In genomic region chr9:72695365-72695764, GRCh38 we compare ENCODE assay signal across 16 cellular contexts.
DNase-seq lines count a peak whose midpoint lies in the region; ATAC-seq and TF ChIP-seq lines count a peak whose summit lies in the region.
"Had no signal": no experiment of that assay in that cellular context is flagged by ENCODE, and none has a peak within 500 bp of the region (broad histone marks: within the 10 kb centered on the region; RNA-seq: fewer than 3 reads in every experiment).

No MANE protein-coding gene starts in this region.

- intact Hi-C loops in breast epithelium (cut with DNase I; ENCODE audit: low total_unique reads) (no loop called here), CD14-positive monocyte (cut with micrococcal nuclease) (no loop called here)

- H3K9me3 Mint-ChIP-seq in nephron progenitor cell, result peaks cover 10% of the 10 kb centered on the region
- peaks cover 0 to 5% (median 2%) of the 10 kb centered on the region in 7 donors for H3K9me3 Mint-ChIP-seq in CD14-positive monocyte

- in situ Hi-C loops in T47D (cut with HindIII; ENCODE audit: low pct_unique_long_range_greater_than_20kb, low sequenced_read_pairs), result no loop called here

- no peak for TF ChIP-seq POLR2A in breast epithelium (IDR thresholded peaks at IDR 0.05)

- H3K9me3 ChIP-seq in breast epithelium, result peaks cover 0 to 2% of the 10 kb centered on the region in 2 donors
- H3K9me3 ChIP-seq: HAP-1, SJCRH30 had no signal

- H3K4me3 ChIP-seq in breast epithelium, result no peak overlapping the region
- no peak overlapping the region for H3K4me3 ChIP-seq in epithelial cell of proximal tubule (ENCODE audit: low read depth, low read length)
- H3K4me3 ChIP-seq: HAP-1, SJCRH30 had no signal

- H3K27ac Mint-ChIP-seq in nephron progenitor cell (peak overlapping the region; percentile 30), CD14-positive monocyte (no peak overlapping the region)

- no peaks in the 10 kb centered on the region for H3K36me3 ChIP-seq in breast epithelium
- H3K36me3 ChIP-seq: HAP-1, SJCRH30 had no signal

- POLR2A ChIA-PET in RWPE1 (lab: Yijun Ruan, JAX; ENCODE audit: low non-redundant PET), result no interaction called here

- H3K4me1 ChIP-seq in breast epithelium, result no peaks in the 10 kb centered on the region
- H3K4me1 ChIP-seq: SJCRH30 had no signal

- no peak for ATAC-seq in GM18861 (IDR thresholded peaks at IDR 0.05; ENCODE audit: unreplicated experiment)

- H3K4me3 Mint-ChIP-seq in nephron progenitor cell (no peak overlapping the region), CD14-positive monocyte (no peak overlapping the region)

- no peaks in the 10 kb centered on the region for H3K27me3 ChIP-seq in breast epithelium
- H3K27me3 ChIP-seq: SJCRH30 had no signal

- H3K27ac ChIP-seq in breast epithelium, result no peak overlapping the region
- H3K27ac ChIP-seq in RWPE1, result no peak overlapping the region
- H3K27ac ChIP-seq: SJCRH30 had no signal

- TF ChIP-seq CTCF in breast epithelium (IDR thresholded peaks at IDR 0.05), result no peak
- TF ChIP-seq CTCF in RWPE1 (conservative IDR thresholded peaks at IDR 0.05; ENCODE audit: low read depth), result no peak
- TF ChIP-seq CTCF in epithelial cell of proximal tubule (conservative IDR thresholded peaks at IDR 0.05; ENCODE audit: low read depth, low read length), result peak; percentile 18
- no peak for TF ChIP-seq CTCF in nephron progenitor cell (IDR thresholded peaks at IDR 0.05)
- no peak for TF ChIP-seq CTCF in CD14-positive monocyte (IDR thresholded peaks at IDR 0.05)

- CTCF ChIA-PET in RWPE1 (lab: Yijun Ruan, JAX), result no interaction called here

- H3K36me3 Mint-ChIP-seq in nephron progenitor cell (ENCODE audit: low read depth) (no peaks in the 10 kb centered on the region), CD14-positive monocyte (no peaks in the 10 kb centered on the region)

- H3K4me1 Mint-ChIP-seq in nephron progenitor cell (no peaks in the 10 kb centered on the region), CD14-positive monocyte (no peaks in the 10 kb centered on the region)

- DNase-seq in T47D (ENCODE audit: low read depth in 1 of 2, low spot score in 1 of 2) (peak; percentile 9 to 29), breast epithelium (ENCODE audit: low spot score in 2 of 2) (no peak), RWPE1 (ENCODE audit: low spot score) (peak; percentile 7), epithelial cell of proximal tubule (ENCODE audit: low read depth) (no peak), nephron progenitor cell (no peak), T-helper 1 cell (no peak), CD14-positive monocyte (ENCODE audit: low spot score) (no peak)
- DNase-seq: 8988T, DMS53, GDM1, IMR-90, NCI-H1417, NCI-H187, SJCRH30 had no signal

- no peaks in the 10 kb centered on the region for H3K27me3 Mint-ChIP-seq in nephron progenitor cell (ENCODE audit: low read depth, poor library complexity)
- H3K27me3 Mint-ChIP-seq in CD14-positive monocyte (ENCODE audit: low read depth in 3 of 3), result peaks cover 8 to 22% (median 16%) of the 10 kb centered on the region in 3 donors

Comparison
In these comparisons a context has a peak if more than half of its experiments do, and no peak if none do; other contexts are left out.
1. DNase-seq: peak in T47D (2 of 2) and RWPE1 (single experiment); none in breast epithelium (0 of 2), epithelial cell of proximal tubule (single experiment), nephron progenitor cell (single experiment), T-helper 1 cell (0 of 5) and CD14-positive monocyte (single experiment).